In genomic region chr17:57021226-57021940, GRCh38 we compare ENCODE assay signal across 18 cellular contexts. TPM values are rescaled to one million over a fixed set of nuclear protein-coding genes. Genes with fewer than 3 reads are reported as not detected.
A peak's percentile ranks its signal among the peaks of the same experiment; 100 is the strongest.
DNase-seq lines count a peak whose midpoint lies in the region; ATAC-seq and TF ChIP-seq lines count a peak whose summit lies in the region.
"Had no signal": no experiment of that assay in that cellular context is flagged by ENCODE, and none has a peak within 500 bp of the region (broad histone marks: within the 10 kb centered on the region; RNA-seq: fewer than 3 reads in every experiment).

No MANE protein-coding gene starts in this region.

- intact Hi-C loops in PC-3 (cut with micrococcal nuclease): loop anchor here (1.0 kb wide), 1 partner anchor 33 kb away; no protein-coding TSS in a partner anchor

- H3K27me3 ChIP-seq in PC-3 (ENCODE audit: low read length): no peaks in the 10 kb centered on the region
- H3K27me3 ChIP-seq in foreskin keratinocyte: peaks cover 9% of the 10 kb centered on the region
- H3K27me3 ChIP-seq in stomach smooth muscle (ENCODE audit: control insufficient read depth in 1 of 2, insufficient read depth in 2 of 2, low read length in 2 of 2): no peaks in the 10 kb centered on the region
- H3K27me3 ChIP-seq in endodermal cell (ENCODE audit: control insufficient read depth, insufficient read depth, low read length, poor library complexity, severe bottlenecking): no peaks in the 10 kb centered on the region
- H3K27me3 ChIP-seq: BLaER1 treated with 17β-estradiol and CSF1 and Interleukin-3, amounts not matched to agents 10 nM and 100 nM had no signal

- H3K4me1 Mint-ChIP-seq in endodermal cell: peaks cover 31% of the 10 kb centered on the region
- H3K4me1 Mint-ChIP-seq: memory B cell had no signal

- H3K4me1 ChIP-seq in PC-3 (ENCODE audit: insufficient read depth, low read length): peaks cover 25% of the 10 kb centered on the region
- no peaks in the 10 kb centered on the region for H3K4me1 ChIP-seq in foreskin keratinocyte
- peaks cover 11% of the 10 kb centered on the region for H3K4me1 ChIP-seq in stomach smooth muscle (ENCODE audit: control insufficient read depth, insufficient read depth, low read length)
- peaks cover 12% of the 10 kb centered on the region for H3K4me1 ChIP-seq in endodermal cell (ENCODE audit: control insufficient read depth, insufficient read depth, low read length)

- H3K27me3 Mint-ChIP-seq in endodermal cell (ENCODE audit: insufficient read depth): peaks cover 3% of the 10 kb centered on the region

- H2AFZ ChIP-seq in PC-3 (ENCODE audit: low read length): 0 out of 2 replicates have a peak overlapping the region, but pooled peaks have one; percentile 35
- H2AFZ ChIP-seq: GM23338 had no signal

- peak overlapping the region; percentile 42 for H3K27ac ChIP-seq in PC-3 (ENCODE audit: low read length)
- no peak overlapping the region for H3K27ac ChIP-seq in foreskin keratinocyte
- H3K27ac ChIP-seq in stomach smooth muscle (ENCODE audit: low read length): peak overlapping the region; percentile 1
- H3K27ac ChIP-seq in endodermal cell (ENCODE audit: low read depth, low read length): no peak overlapping the region
- H3K27ac ChIP-seq: BLaER1 treated with 17β-estradiol and CSF1 and Interleukin-3, amounts not matched to agents 10 nM and 100 nM; SK-N-MC had no signal

- no peaks in the 10 kb centered on the region for H3K9me2 ChIP-seq in PC-3 (replicated peaks; ENCODE audit: low read length)

- CTCF ChIA-PET in PC-3 (lab: Charles Lee): interaction anchor here (0.6 to 1.3 kb wide), 4 partner anchors 11 to 139 kb away, joined by 3 to 14 read pairs (median 6); no protein-coding TSS in a partner anchor

- TF ChIP-seq CTCF in PC-3 (conservative IDR thresholded peaks at IDR 0.05; ENCODE audit: low read depth, low read length): no peak
- TF ChIP-seq CTCF in foreskin keratinocyte (conservative IDR thresholded peaks at IDR 0.05): no peak
- TF ChIP-seq CTCF in endodermal cell (conservative IDR thresholded peaks at IDR 0.05): no peak

- H3K36me3 Mint-ChIP-seq in endodermal cell (ENCODE audit: low read depth): no peaks in the 10 kb centered on the region
- H3K36me3 Mint-ChIP-seq: memory B cell had no signal

- DNase-seq in NCI-H2029 (lab: John Stamatoyannopoulos, UW) (peak; percentile 52), PC-3 (peak; percentile 96), foreskin keratinocyte (peak; percentile 37 to 61), endodermal cell (no peak)
- no peak for DNase-seq in central memory CD4-positive, alpha-beta T cell
- DNase-seq: activated CD8-positive, alpha-beta T cell treated with anti-CD3 and anti-CD28 coated beads for 36 hours; activated naive CD8-positive, alpha-beta T cell treated with anti-CD3 and anti-CD28 coated beads, Interleukin-2, amount 50 U/mL, for 24 hours; DND-41; foreskin fibroblast; Kasumi-1; NCI-H2081 treated with DMSO at 0.1 percent for 48 hours had no signal

- ATAC-seq in PC-3 (peak; percentile 81), foreskin keratinocyte (peak; percentile 33), HG03521 (IDR thresholded peaks at IDR 0.05; ENCODE audit: unreplicated experiment) (no peak)
- ATAC-seq: activated CD8-positive, alpha-beta T cell treated with anti-CD3 and anti-CD28 coated beads for 36 hours; activated naive CD8-positive, alpha-beta T cell treated with anti-CD3 and anti-CD28 coated beads, Interleukin-2, amount 50 U/mL, for 24 hours; GM23338 had no signal

- peaks cover 10% of the 10 kb centered on the region for H3K9me3 ChIP-seq in PC-3 (ENCODE audit: low read length)
- H3K9me3 ChIP-seq in stomach smooth muscle (ENCODE audit: control insufficient read depth in 2 of 2, low read length in 2 of 2): no peaks in the 10 kb centered on the region
- peaks cover 48% of the 10 kb centered on the region for H3K9me3 ChIP-seq in endodermal cell (ENCODE audit: control insufficient read depth, low read length)

- H3K4me2 ChIP-seq in PC-3 (ENCODE audit: low read length): peak overlapping the region; percentile 30; the same call in 1 of the 2 replicates
- H3K4me2 ChIP-seq: GM23338 had no signal

- BruUV-seq in PC-3 (replicated peaks; lab: Mats Ljungman, UMichigan): no TSS peak

- POLR2A ChIA-PET in PC-3 (lab: Charles Lee; ENCODE audit: unreplicated experiment): interaction anchor here (0.6 kb wide), 1 partner anchor 127 kb away, joined by 6 read pairs; no protein-coding TSS in a partner anchor

- H3F3A ChIP-seq in PC-3 (ENCODE audit: low read length, unreplicated experiment): no peaks in the 10 kb centered on the region

- H4K20me1 ChIP-seq in PC-3 (ENCODE audit: low read length): no peaks in the 10 kb centered on the region
- H4K20me1 ChIP-seq: BLaER1 treated with 17β-estradiol and CSF1 and Interleukin-3, amounts not matched to agents 10 nM and 100 nM had no signal

- WGBS in endodermal cell (ENCODE audit: insufficient coverage in 1 of 2, insufficient read length in 1 of 2), 2 experiments: 98 to 99% methylated on average over 4 of the region's 4 CpGs

- H3K4me3 ChIP-seq in PC-3 (ENCODE audit: low read length): no peak overlapping the region
- no peak overlapping the region for H3K4me3 ChIP-seq in stomach smooth muscle (ENCODE audit: low read length in 2 of 2)
- H3K4me3 ChIP-seq in endodermal cell (ENCODE audit: low read length): no peak overlapping the region
- H3K4me3 ChIP-seq: BLaER1 treated with 17β-estradiol and CSF1 and Interleukin-3, amounts not matched to agents 10 nM and 100 nM; GM23338; SK-N-MC had no signal

- H3K79me2 ChIP-seq in PC-3 (ENCODE audit: low read length): no peaks in the 10 kb centered on the region

- H3K9me3 Mint-ChIP-seq in endodermal cell: peaks cover 36% of the 10 kb centered on the region
- H3K9me3 Mint-ChIP-seq: memory B cell had no signal

- 0 out of 2 replicates have a peak, but pooled peaks cover 3% of the 10 kb centered on the region for H3K36me3 ChIP-seq in PC-3 (ENCODE audit: low read depth, low read length)
- no peaks in the 10 kb centered on the region for H3K36me3 ChIP-seq in stomach smooth muscle (ENCODE audit: control insufficient read depth in 2 of 2, insufficient read depth in 2 of 2, low read length in 2 of 2)
- no peaks in the 10 kb centered on the region for H3K36me3 ChIP-seq in endodermal cell (ENCODE audit: control insufficient read depth, insufficient read depth, low read length)
- H3K36me3 ChIP-seq: BLaER1 treated with 17β-estradiol and CSF1 and Interleukin-3, amounts not matched to agents 10 nM and 100 nM had no signal

- H3K27ac Mint-ChIP-seq in endodermal cell: no peak overlapping the region
- H3K27ac Mint-ChIP-seq: activated CD8-positive, alpha-beta T cell treated with anti-CD3 and anti-CD28 coated beads for 36 hours; activated naive CD8-positive, alpha-beta T cell treated with anti-CD3 and anti-CD28 coated beads, Interleukin-2, amount 50 U/mL, for 24 hours; activated T-helper 1 cell treated with anti-CD3 and anti-CD28 coated beads, Interleukin-12 subunit alpha, Interleukin-12 subunit beta, Interleukin-2, Interleukin-4 antibody, amounts not matched to agents 30 ng/mL and 10 ng/mL and 1 ng/mL, durations not matched to agents 14 hours and 24 hours and 36 hours; GM23338; memory B cell had no signal

- H3K4me3 Mint-ChIP-seq in endodermal cell: no peak overlapping the region
- H3K4me3 Mint-ChIP-seq: activated CD8-positive, alpha-beta T cell treated with anti-CD3 and anti-CD28 coated beads for 36 hours; activated naive CD8-positive, alpha-beta T cell treated with anti-CD3 and anti-CD28 coated beads, Interleukin-2, amount 50 U/mL, for 24 hours; activated T-helper 1 cell treated with anti-CD3 and anti-CD28 coated beads, Interleukin-12 subunit alpha, Interleukin-12 subunit beta, Interleukin-2, Interleukin-4 antibody, amounts not matched to agents 30 ng/mL and 10 ng/mL and 1 ng/mL, durations not matched to agents 14 hours and 24 hours and 36 hours; GM23338; memory B cell had no signal

- H3K9ac ChIP-seq in PC-3 (ENCODE audit: low read length) (no peak overlapping the region), stomach smooth muscle (ENCODE audit: low read length in 2 of 2) (no peak overlapping the region), endodermal cell (ENCODE audit: extremely low read depth, low read length, poor library complexity, severe bottlenecking) (no peak overlapping the region)
- H3K9ac ChIP-seq: BLaER1 treated with 17β-estradiol and CSF1 and Interleukin-3, amounts not matched to agents 10 nM and 100 nM had no signal

RNA-seq across cellular contexts. Expression of gene SCPEP1, which starts 43.5 kb away (rescaled TPM):
- 56.0 and 73.3 TPM in 2 replicates for total RNA-seq in PC-3 (2014; rRNA removed)
- 29.3 and 31.6 TPM in 2 replicates for total RNA-seq in foreskin keratinocyte
- polyA plus RNA-seq in foreskin keratinocyte: 22.4 and 26.2 TPM in 2 replicates
- 10 to 100 TPM; 28.5 to 30.8 TPM for total RNA-seq in endodermal cell
- polyA plus RNA-seq in endodermal cell (2013, experiment 1 of 2): 38.0 TPM
- polyA plus RNA-seq in endodermal cell (2013, experiment 2 of 2): 30.3 TPM

Comparison
In these comparisons a context has a peak if more than half of its experiments do, and no peak if none do; other contexts are left out.
1. DNase-seq: peak in NCI-H2029 (single experiment), PC-3 (single experiment) and foreskin keratinocyte (2 of 2); none in central memory CD4-positive, alpha-beta T cell (single experiment) and endodermal cell (single experiment).
2. H3K27ac ChIP-seq: peak in PC-3 (single experiment) and stomach smooth muscle (single experiment); none in foreskin keratinocyte (single experiment) and endodermal cell (single experiment).